In genomic region chr6:47111685-47112084, GRCh38 we compare ENCODE assay signal across 14 cellular contexts.
DNase-seq lines count a peak whose midpoint lies in the region; ATAC-seq lines count a peak whose summit lies in the region.
"Had no signal": no experiment of that assay in that cellular context is flagged by ENCODE, and none has a peak within 500 bp of the region (broad histone marks: within the 10 kb centered on the region; RNA-seq: fewer than 3 reads in every experiment).

No MANE protein-coding gene starts in this region.

- H3K27ac Mint-ChIP-seq in naive thymus-derived CD8-positive, alpha-beta T cell = no peak overlapping the region
- H3K27ac Mint-ChIP-seq: activated naive CD4-positive, alpha-beta T cell treated with anti-CD3 and anti-CD28 coated beads, Interleukin-2, amount 10 ng/mL, durations not matched to agents 7 days and 5 days had no signal

- no peak for ATAC-seq in naive thymus-derived CD8-positive, alpha-beta T cell
- ATAC-seq: gastrocnemius medialis, lower lobe of right lung had no signal

- H3K36me3 Mint-ChIP-seq in naive thymus-derived CD8-positive, alpha-beta T cell = no peaks in the 10 kb centered on the region
- H3K36me3 Mint-ChIP-seq: activated naive CD4-positive, alpha-beta T cell treated with anti-CD3 and anti-CD28 coated beads, Interleukin-2, amount 10 ng/mL, durations not matched to agents 7 days and 5 days had no signal

- peak; percentile 84 for DNase-seq in HT1080 (ENCODE audit: low read depth)
- DNase-seq in amniotic epithelial cell (ENCODE audit: low read depth) = peak; percentile 35
- peak; percentile 89 for DNase-seq in islet precursor cell
- DNase-seq in smooth muscle cell of the brain vasculature (ENCODE audit: low read depth, low spot score) = peak; percentile 44
- no peak for DNase-seq in NCI-H345 (lab: John Stamatoyannopoulos, UW)
- no peak for DNase-seq in naive thymus-derived CD8-positive, alpha-beta T cell
- DNase-seq in NCI-H2227 (lab: John Stamatoyannopoulos, UW; ENCODE audit: unreplicated experiment) = no peak
- DNase-seq: activated CD8-positive, alpha-beta memory T cell treated with anti-CD3 and anti-CD28 coated beads for 24 hours; activated naive CD4-positive, alpha-beta T cell treated with anti-CD3 and anti-CD28 coated beads, Interleukin-2, amount 10 ng/mL, durations not matched to agents 7 days and 5 days; gastrocnemius medialis; GM23248; KBM-7; lower lobe of right lung; NCI-H446 had no signal

- POLR2A ChIA-PET in naive thymus-derived CD8-positive, alpha-beta T cell (lab: Charles Lee) = no interaction called here

- peaks cover 0 to 14% (median 3%) of the 10 kb centered on the region in 5 donors for H3K27me3 Mint-ChIP-seq in naive thymus-derived CD8-positive, alpha-beta T cell
- H3K27me3 Mint-ChIP-seq: activated naive CD4-positive, alpha-beta T cell treated with anti-CD3 and anti-CD28 coated beads, Interleukin-2, amount 10 ng/mL, durations not matched to agents 7 days and 5 days had no signal

- H3K4me3 Mint-ChIP-seq in naive thymus-derived CD8-positive, alpha-beta T cell = no peak overlapping the region
- H3K4me3 Mint-ChIP-seq: activated naive CD4-positive, alpha-beta T cell treated with anti-CD3 and anti-CD28 coated beads, Interleukin-2, amount 10 ng/mL, durations not matched to agents 7 days and 5 days had no signal

- no peaks in the 10 kb centered on the region for H3K9me3 Mint-ChIP-seq in naive thymus-derived CD8-positive, alpha-beta T cell
- H3K9me3 Mint-ChIP-seq: activated naive CD4-positive, alpha-beta T cell treated with anti-CD3 and anti-CD28 coated beads, Interleukin-2, amount 10 ng/mL, durations not matched to agents 7 days and 5 days had no signal

- H3K4me1 Mint-ChIP-seq in naive thymus-derived CD8-positive, alpha-beta T cell = peaks cover 0 to 2% (median 0%) of the 10 kb centered on the region in 4 donors
- H3K4me1 Mint-ChIP-seq: activated naive CD4-positive, alpha-beta T cell treated with anti-CD3 and anti-CD28 coated beads, Interleukin-2, amount 10 ng/mL, durations not matched to agents 7 days and 5 days had no signal

Comparison
In these comparisons a context has a peak if more than half of its experiments do, and no peak if none do; other contexts are left out.
1. DNase-seq: peak in HT1080 (single experiment), amniotic epithelial cell (single experiment), islet precursor cell (single experiment) and smooth muscle cell of the brain vasculature (single experiment); none in NCI-H345 (single experiment), naive thymus-derived CD8-positive, alpha-beta T cell (0 of 10) and NCI-H2227 (single experiment).